17 cellular contexts compared by ENCODE assay signal in the genomic region with DNA sequence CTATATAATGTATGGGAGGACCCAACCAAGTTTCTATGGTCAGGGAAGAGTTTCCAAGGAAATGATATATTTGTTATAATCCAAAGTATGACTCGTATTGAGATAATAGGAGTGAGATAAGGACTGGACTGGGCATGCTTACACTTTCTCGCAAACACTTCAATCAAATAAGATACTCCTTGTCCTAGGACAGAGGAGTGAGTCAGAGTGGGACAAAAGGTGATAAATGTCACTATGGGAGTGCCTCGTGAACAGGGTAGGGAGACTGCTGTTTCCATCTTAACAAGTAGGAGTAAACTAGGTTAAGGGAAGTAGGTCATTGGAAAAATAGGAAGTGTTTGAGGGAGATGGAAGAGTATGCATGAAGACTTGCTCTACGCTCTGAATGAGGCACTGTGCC.
"Had no signal": no experiment of that assay in that cellular context is flagged by ENCODE, and none has a peak within 500 bp of the region (broad histone marks: within the 10 kb centered on the region; RNA-seq: fewer than 3 reads in every experiment).

No MANE protein-coding gene starts in this region.

- DNase-seq: activated CD4-positive, alpha-beta T cell treated with anti-CD3 and anti-CD28 coated beads, Interleukin-2, amount 10 ng/mL, durations not matched to agents 7 days and 5 days; activated CD8-positive, alpha-beta memory T cell treated with anti-CD3 and anti-CD28 coated beads, Interleukin-2, amount 50 U/mL, for 4 hours; activated effector memory CD4-positive, alpha-beta T cell treated with Interleukin-2 at 50 U/mL for 16 hours; activated naive CD4-positive, alpha-beta T cell treated with anti-CD3 and anti-CD28 coated beads, Interleukin-2, amount 50 U/mL, for 16 hours; activated T-cell treated with anti-CD3 and anti-CD28 coated beads, Interleukin-2, amount 50 U/mL, for 48 hours; colonic mucosa; heart right ventricle; immature natural killer cell; stimulated activated CD4-positive, alpha-beta T cell treated with anti-CD3 and anti-CD28 coated beads, Interleukin-4, amount 100 ng/mL, for 24 hours had no signal

- H3K36me3 ChIP-seq: colonic mucosa, gastroesophageal sphincter, heart right ventricle, neutrophil, thoracic aorta had no signal

- H3K27me3 ChIP-seq: colonic mucosa, gastroesophageal sphincter, heart right ventricle, neutrophil had no signal

- H3K4me3 ChIP-seq: colonic mucosa, gastroesophageal sphincter, heart right ventricle, thoracic aorta had no signal

- ATAC-seq: activated CD4-positive, CD25-positive, alpha-beta regulatory T cell treated with anti-CD3 and anti-CD28 coated beads, Interleukin-2, amount 50 U/mL, for 24 hours; esophagus mucosa; gastroesophageal sphincter; natural killer cell treated with Interleukin-12 subunit alpha and Interleukin-12 subunit beta and Interleukin-15 and Interleukin-18, amount 100 ng/mL, for 72 hours; sciatic nerve; stimulated activated effector memory CD8-positive, alpha-beta T cell treated with anti-CD3 and anti-CD28 coated beads, Interleukin-12 subunit alpha, Interleukin-12 subunit beta, amount 100 ng/mL, for 72 hours had no signal

- H3K9me3 ChIP-seq: colonic mucosa, gastroesophageal sphincter, neutrophil, thoracic aorta had no signal

- H3K4me1 ChIP-seq: colonic mucosa, gastroesophageal sphincter, heart right ventricle had no signal

- H3K27ac ChIP-seq: colonic mucosa, gastroesophageal sphincter, heart right ventricle, neutrophil, thoracic aorta had no signal
